In the genomic region with DNA sequence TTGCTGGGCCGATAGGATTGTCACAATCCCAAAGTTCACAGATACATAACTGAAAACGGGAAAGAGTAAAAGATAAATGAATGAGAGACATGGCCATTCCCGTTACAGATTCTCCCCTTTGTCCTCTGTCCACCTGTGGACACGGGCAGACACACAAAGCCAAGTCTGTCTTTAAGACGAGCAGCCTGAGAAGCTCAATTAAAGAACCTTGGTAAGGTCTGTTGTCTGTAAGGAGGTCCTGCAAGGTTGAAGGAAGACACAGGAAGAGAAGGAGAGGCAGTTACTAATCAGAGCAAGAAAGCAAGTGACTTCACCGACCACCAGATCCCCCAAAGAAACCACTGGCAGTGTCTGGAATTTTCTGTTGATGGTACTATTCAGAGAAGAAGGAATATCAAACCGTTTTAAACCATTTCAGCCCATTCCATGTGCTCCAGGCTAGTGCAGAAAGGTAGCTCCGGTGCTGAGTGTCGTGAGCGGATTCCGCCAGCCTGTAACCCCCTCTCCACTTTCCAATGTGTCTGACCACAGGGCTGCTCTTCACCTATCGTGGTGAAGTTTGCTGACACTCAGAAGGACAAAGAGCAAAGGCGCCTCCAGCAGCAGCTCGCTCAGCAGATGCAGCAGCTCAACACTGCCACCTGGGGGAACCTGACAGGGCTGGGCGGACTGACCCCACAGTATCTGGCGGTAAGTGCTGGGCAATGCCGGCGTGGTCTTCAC, we compare ENCODE assay signal across 8 cellular contexts.
DNase-seq lines count a peak whose midpoint lies in the region; ATAC-seq and TF ChIP-seq lines count a peak whose summit lies in the region.

No MANE protein-coding gene starts in this region.

- H3K79me2 ChIP-seq in OCI-LY3 (ENCODE audit: low read length): no peaks in the 10 kb centered on the region

- H3K4me3 Mint-ChIP-seq in activated T-cell treated with anti-CD3 and anti-CD28 coated beads, Interleukin-2, amount 50 U/mL, for 4 hours: no peak overlapping the region

- no peaks in the 10 kb centered on the region for H3K27me3 Mint-ChIP-seq in activated T-cell treated with anti-CD3 and anti-CD28 coated beads, Interleukin-2, amount 50 U/mL, for 4 hours (ENCODE audit: low read depth)

- no peak overlapping the region for H3K9ac ChIP-seq in OCI-LY3 (ENCODE audit: low read length)

- H3K9me3 Mint-ChIP-seq in activated T-cell treated with anti-CD3 and anti-CD28 coated beads, Interleukin-2, amount 50 U/mL, for 4 hours: no peaks in the 10 kb centered on the region

- no peak overlapping the region; the same call in 1 of the 2 replicates for H2AFZ ChIP-seq in OCI-LY3 (ENCODE audit: low read depth, low read length)

- no peaks in the 10 kb centered on the region for H3K9me3 ChIP-seq in OCI-LY3 (ENCODE audit: insufficient read depth, low read length)

- peaks cover 12% of the 10 kb centered on the region; the same call in 1 of the 2 replicates for H3K27me3 ChIP-seq in OCI-LY3 (ENCODE audit: low read depth, low read length)

- H3K4me2 ChIP-seq in OCI-LY3 (ENCODE audit: low read length): peak overlapping the region; percentile 58

- peak; percentile 76 for ATAC-seq in HG02938 (IDR thresholded peaks at IDR 0.05; ENCODE audit: unreplicated experiment)
- ATAC-seq in activated T-cell treated with anti-CD3 and anti-CD28 coated beads, Interleukin-2, amount 50 U/mL, for 4 hours: peak; percentile 77 to 78

- DNase-seq in NCI-H2029 (lab: John Stamatoyannopoulos, UW) (peak; percentile 1), NCI-H2029 treated with DMSO at 0.1 percent for 48 hours (lab: John Stamatoyannopoulos, UW) (no peak), fibroblast of mammary gland (ENCODE audit: low read depth) (peak; percentile 48), non-pigmented ciliary epithelial cell (ENCODE audit: low read depth) (peak; percentile 9), substantia nigra (lab: John Stamatoyannopoulos, UW) (peak in 40 of 49 donors; percentile 6 to 71 (median 46))
- DNase-seq in activated T-cell treated with anti-CD3 and anti-CD28 coated beads, Interleukin-2, amount 50 U/mL, for 4 hours: peak; percentile 72

- H3K4me1 Mint-ChIP-seq in activated T-cell treated with anti-CD3 and anti-CD28 coated beads, Interleukin-2, amount 50 U/mL, for 4 hours (ENCODE audit: low read depth): peaks cover 68% of the 10 kb centered on the region

- H4K20me1 ChIP-seq in OCI-LY3 (ENCODE audit: insufficient read depth, low read length): no peaks in the 10 kb centered on the region

- no peaks in the 10 kb centered on the region for H3K36me3 ChIP-seq in OCI-LY3 (replicated peaks; ENCODE audit: low read depth, low read length)

- TF ChIP-seq CTCF in OCI-LY3 (IDR thresholded peaks at IDR 0.05; ENCODE audit: low read depth, low read length): peak; percentile 87
- TF ChIP-seq CTCF in fibroblast of mammary gland (conservative IDR thresholded peaks at IDR 0.05; ENCODE audit: control insufficient read depth, insufficient read depth, low read depth, low read length): peak; percentile 65

- H3K4me3 ChIP-seq in OCI-LY3 (ENCODE audit: low read length) (0 out of 2 replicates have a peak overlapping the region, but pooled peaks have one; percentile 30), fibroblast of mammary gland (ENCODE audit: control insufficient read depth, low read depth, low read length) (no peak overlapping the region)

- H3K36me3 Mint-ChIP-seq in activated T-cell treated with anti-CD3 and anti-CD28 coated beads, Interleukin-2, amount 50 U/mL, for 4 hours (ENCODE audit: insufficient read depth): peaks cover 63% of the 10 kb centered on the region

- H3K27ac ChIP-seq in OCI-LY3 (ENCODE audit: low read length): no peak overlapping the region
- H3K27ac ChIP-seq in substantia nigra (ENCODE audit: low read depth, low read length, poor library complexity, severe bottlenecking): no peak overlapping the region

- peaks cover 21% of the 10 kb centered on the region for H3K4me1 ChIP-seq in OCI-LY3 (ENCODE audit: low read length)
